Comparison of ENCODE assay signal across 14 cellular contexts in the genomic region with DNA sequence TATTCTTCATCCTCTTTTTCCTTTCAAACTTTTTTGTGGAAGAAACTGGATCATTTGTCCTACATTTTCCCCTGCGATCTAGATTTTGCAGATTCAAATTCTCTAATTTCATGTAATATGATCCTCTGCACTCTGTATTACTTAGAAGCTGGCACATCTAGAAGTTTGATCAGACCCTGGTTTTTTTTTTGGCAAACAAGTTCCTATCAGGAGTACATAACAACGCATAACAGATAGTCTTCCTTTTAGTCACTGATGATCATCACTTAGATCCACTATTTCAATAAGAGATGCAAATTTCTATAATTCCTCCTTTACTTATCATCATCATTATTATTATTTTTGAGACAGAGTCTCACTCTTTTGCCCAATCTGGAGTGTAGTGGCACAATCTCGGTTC.
A peak's percentile ranks its signal among the peaks of the same experiment; 100 is the strongest.
DNase-seq lines count a peak whose midpoint lies in the region; ATAC-seq and TF ChIP-seq lines count a peak whose summit lies in the region.
"Had no signal": no experiment of that assay in that cellular context is flagged by ENCODE, and none has a peak within 500 bp of the region (broad histone marks: within the 10 kb centered on the region; RNA-seq: fewer than 3 reads in every experiment).

No MANE protein-coding gene starts in this region.

- no peak for DNase-seq in HFFc6
- DNase-seq in fibroblast of mammary gland (ENCODE audit: low read depth), result peak; percentile 49
- DNase-seq in nephron progenitor cell, result no peak
- DNase-seq in chondrocyte (ENCODE audit: low spot score), result no peak
- DNase-seq in cerebellar cortex (ENCODE audit: low spot score), result no peak
- DNase-seq: ACHN; AML-193; Caco-2; CD4-positive, alpha-beta T cell; HCEC 1CT; KG1 had no signal

- H3K27ac Mint-ChIP-seq in HFFc6 (peak overlapping the region; percentile 39), nephron progenitor cell (peak overlapping the region; percentile 55), chondrocyte (ENCODE audit: unreplicated experiment) (no peak overlapping the region)
- H3K27ac Mint-ChIP-seq: CD4-positive, alpha-beta T cell had no signal

- H3K4me3 Mint-ChIP-seq in HFFc6 (no peak overlapping the region), nephron progenitor cell (no peak overlapping the region), chondrocyte (ENCODE audit: unreplicated experiment) (no peak overlapping the region)
- H3K4me3 Mint-ChIP-seq: CD4-positive, alpha-beta T cell had no signal

- ATAC-seq in GM21367 (IDR thresholded peaks at IDR 0.05; ENCODE audit: unreplicated experiment), result no peak
- ATAC-seq in GM19397 (IDR thresholded peaks at IDR 0.05; ENCODE audit: unreplicated experiment), result no peak
- ATAC-seq: HepG2 had no signal

- H3K36me3 Mint-ChIP-seq in HFFc6 (ENCODE audit: low read depth), result peaks cover 34% of the 10 kb centered on the region
- H3K36me3 Mint-ChIP-seq in nephron progenitor cell (ENCODE audit: low read depth), result peaks cover 61% of the 10 kb centered on the region
- H3K36me3 Mint-ChIP-seq in chondrocyte (ENCODE audit: low read depth), result no peaks in the 10 kb centered on the region

- TF ChIP-seq CTCF in HFFc6 (IDR thresholded peaks at IDR 0.05) (no peak), fibroblast of mammary gland (conservative IDR thresholded peaks at IDR 0.05; ENCODE audit: control insufficient read depth, insufficient read depth, low read depth, low read length) (no peak), nephron progenitor cell (IDR thresholded peaks at IDR 0.05) (no peak), chondrocyte (IDR thresholded peaks at IDR 0.05) (no peak)

- H3K27me3 Mint-ChIP-seq in HFFc6 (ENCODE audit: insufficient read depth) (no peaks in the 10 kb centered on the region), nephron progenitor cell (ENCODE audit: low read depth, poor library complexity) (no peaks in the 10 kb centered on the region), chondrocyte (ENCODE audit: low read depth) (no peaks in the 10 kb centered on the region)
- H3K27me3 Mint-ChIP-seq: CD4-positive, alpha-beta T cell had no signal

- H3K4me3 ChIP-seq in fibroblast of mammary gland (ENCODE audit: control insufficient read depth, low read depth, low read length), result no peak overlapping the region

- H3K4me1 Mint-ChIP-seq in HFFc6 (ENCODE audit: low read depth) (peaks cover 80% of the 10 kb centered on the region), nephron progenitor cell (peaks cover 27% of the 10 kb centered on the region), chondrocyte (ENCODE audit: low read depth) (peaks cover 85% of the 10 kb centered on the region)

- H3K9me3 Mint-ChIP-seq in HFFc6 (no peaks in the 10 kb centered on the region), nephron progenitor cell (peaks cover 22% of the 10 kb centered on the region), chondrocyte (ENCODE audit: low read depth) (peaks cover 14% of the 10 kb centered on the region)
